In genomic region chr2:119862127-119862889, GRCh38 we compare ENCODE assay signal across 12 cellular contexts.
DNase-seq lines count a peak whose midpoint lies in the region; ATAC-seq, FAIRE-seq and TF ChIP-seq lines count a peak whose summit lies in the region.
"Had no signal": no experiment of that assay in that cellular context is flagged by ENCODE, and none has a peak within 500 bp of the region (broad histone marks: within the 10 kb centered on the region; RNA-seq: fewer than 3 reads in every experiment).

No MANE protein-coding gene starts in this region.

- H3K4me3 ChIP-seq in right cardiac atrium (ENCODE audit: low read length): no peak overlapping the region
- H3K4me3 ChIP-seq: lung, uterus had no signal

- H3K4me1 Mint-ChIP-seq in activated CD8-positive, alpha-beta memory T cell treated with anti-CD3 and anti-CD28 coated beads, Interleukin-2, amount 10 ng/mL, durations not matched to agents 7 days and 5 days: peaks cover 47% of the 10 kb centered on the region
- H3K4me1 Mint-ChIP-seq in stimulated activated naive B cell treated with anti-CD40 and anti-IgM and Interleukin-4, amounts not matched to agents 10 μg/mL and 1 μg/mL and 100 μg/mL, for 72 hours: peaks cover 20 to 39% of the 10 kb centered on the region in 2 donors

- peak overlapping the region; percentile 33 for H3K4me3 Mint-ChIP-seq in activated CD8-positive, alpha-beta memory T cell treated with anti-CD3 and anti-CD28 coated beads, Interleukin-2, amount 10 ng/mL, durations not matched to agents 7 days and 5 days
- H3K4me3 Mint-ChIP-seq in stimulated activated naive B cell treated with anti-CD40 and anti-IgM and Interleukin-4, amounts not matched to agents 10 μg/mL and 1 μg/mL and 100 μg/mL, for 72 hours: no peak overlapping the region

- ATAC-seq in activated CD8-positive, alpha-beta memory T cell treated with anti-CD3 and anti-CD28 coated beads, Interleukin-2, amount 10 ng/mL, durations not matched to agents 7 days and 5 days: peak; percentile 95
- ATAC-seq in HG03521 (IDR thresholded peaks at IDR 0.05; ENCODE audit: unreplicated experiment): peak; percentile 70
- ATAC-seq in stimulated activated naive B cell treated with anti-CD40 and anti-IgM and Interleukin-4, amounts not matched to agents 10 μg/mL and 1 μg/mL and 100 μg/mL, for 72 hours (replicated peaks): peak; percentile 72 to 78
- ATAC-seq in right cardiac atrium: no peak

- intact Hi-C loops in right cardiac atrium (cut with DNase I): no loop called here

- peaks cover 5% of the 10 kb centered on the region for H3K9me3 Mint-ChIP-seq in activated CD8-positive, alpha-beta memory T cell treated with anti-CD3 and anti-CD28 coated beads, Interleukin-2, amount 10 ng/mL, durations not matched to agents 7 days and 5 days (ENCODE audit: low read depth)
- peaks cover 0 to 2% of the 10 kb centered on the region in 2 donors for H3K9me3 Mint-ChIP-seq in stimulated activated naive B cell treated with anti-CD40 and anti-IgM and Interleukin-4, amounts not matched to agents 10 μg/mL and 1 μg/mL and 100 μg/mL, for 72 hours

- CTCF ChIA-PET in activated CD8-positive, alpha-beta memory T cell treated with anti-CD3 and anti-CD28 coated beads, Interleukin-2, amount 10 ng/mL, durations not matched to agents 7 days and 5 days (lab: Charles Lee): interaction anchor here (0.7 to 2.4 kb wide), 4 partner anchors 15 to 313 kb away, joined by 3 to 7 read pairs (median 3); no protein-coding TSS in a partner anchor

- peak; percentile 55 for FAIRE-seq in H54 (lab: Jason Lieb, UNC)

- no peak overlapping the region for H3K27ac ChIP-seq in right cardiac atrium (ENCODE audit: low read length)
- H3K27ac ChIP-seq: uterus had no signal

- H3K4me1 ChIP-seq in right cardiac atrium (ENCODE audit: control insufficient read depth, insufficient read depth, low read length): peaks cover 2% of the 10 kb centered on the region
- H3K4me1 ChIP-seq: uterus had no signal

- no peaks in the 10 kb centered on the region for H3K9me3 ChIP-seq in right cardiac atrium (ENCODE audit: control insufficient read depth, low read length)
- H3K9me3 ChIP-seq: uterus had no signal

- H3K27me3 ChIP-seq in right cardiac atrium (ENCODE audit: control insufficient read depth, insufficient read depth): no peaks in the 10 kb centered on the region
- H3K27me3 ChIP-seq: uterus had no signal

- no peak for TF ChIP-seq POLR2A in H54 (IDR thresholded peaks at IDR 0.05; ENCODE audit: low read depth, low read length)

- no peaks in the 10 kb centered on the region for H3K27me3 Mint-ChIP-seq in activated CD8-positive, alpha-beta memory T cell treated with anti-CD3 and anti-CD28 coated beads, Interleukin-2, amount 10 ng/mL, durations not matched to agents 7 days and 5 days
- H3K27me3 Mint-ChIP-seq in stimulated activated naive B cell treated with anti-CD40 and anti-IgM and Interleukin-4, amounts not matched to agents 10 μg/mL and 1 μg/mL and 100 μg/mL, for 72 hours: no peaks in the 10 kb centered on the region

- peaks cover 38% of the 10 kb centered on the region for H3K36me3 Mint-ChIP-seq in activated CD8-positive, alpha-beta memory T cell treated with anti-CD3 and anti-CD28 coated beads, Interleukin-2, amount 10 ng/mL, durations not matched to agents 7 days and 5 days
- H3K36me3 Mint-ChIP-seq in stimulated activated naive B cell treated with anti-CD40 and anti-IgM and Interleukin-4, amounts not matched to agents 10 μg/mL and 1 μg/mL and 100 μg/mL, for 72 hours: peaks cover 4 to 21% of the 10 kb centered on the region in 2 donors

- H3K27ac Mint-ChIP-seq in activated CD8-positive, alpha-beta memory T cell treated with anti-CD3 and anti-CD28 coated beads, Interleukin-2, amount 10 ng/mL, durations not matched to agents 7 days and 5 days: peak overlapping the region; percentile 87
- H3K27ac Mint-ChIP-seq in stimulated activated naive B cell treated with anti-CD40 and anti-IgM and Interleukin-4, amounts not matched to agents 10 μg/mL and 1 μg/mL and 100 μg/mL, for 72 hours: peak overlapping the region; percentile 14

- no peak for DNase-seq in activated CD8-positive, alpha-beta memory T cell treated with anti-CD3 and anti-CD28 coated beads, Interleukin-2, amount 10 ng/mL, durations not matched to agents 7 days and 5 days
- no peak for DNase-seq in activated CD8-positive, alpha-beta memory T cell treated with anti-CD3 and anti-CD28 coated beads, Interleukin-2, amount 50 U/mL, for 4 hours
- no peak for DNase-seq in H54 (ENCODE audit: insufficient read length, low spot score)
- no peak for DNase-seq in stimulated activated naive B cell treated with anti-CD40 and anti-IgM and Interleukin-4, amounts not matched to agents 10 μg/mL and 1 μg/mL and 100 μg/mL, for 72 hours
- DNase-seq in cerebellum (ENCODE audit: low spot score): no peak
- no peak for DNase-seq in right cardiac atrium
- no peak for DNase-seq in NCI-H2081 (lab: John Stamatoyannopoulos, UW)
- DNase-seq: ACHN, activated gamma-delta T cell, uterus had no signal

- WGBS in right cardiac atrium: 51% methylated on average over 3 of the region's 3 CpGs

Comparison
In these comparisons a context has a peak if more than half of its experiments do, and no peak if none do; other contexts are left out.
1. ATAC-seq: peak in activated CD8-positive, alpha-beta memory T cell treated with anti-CD3 and anti-CD28 coated beads, Interleukin-2, amount 10 ng/mL, durations not matched to agents 7 days and 5 days (single experiment), HG03521 (single experiment) and stimulated activated naive B cell treated with anti-CD40 and anti-IgM and Interleukin-4, amounts not matched to agents 10 μg/mL and 1 μg/mL and 100 μg/mL, for 72 hours (2 of 2); none in right cardiac atrium (0 of 2).